Comparison of ENCODE assay signal across 1 cellular context in the genomic region with DNA sequence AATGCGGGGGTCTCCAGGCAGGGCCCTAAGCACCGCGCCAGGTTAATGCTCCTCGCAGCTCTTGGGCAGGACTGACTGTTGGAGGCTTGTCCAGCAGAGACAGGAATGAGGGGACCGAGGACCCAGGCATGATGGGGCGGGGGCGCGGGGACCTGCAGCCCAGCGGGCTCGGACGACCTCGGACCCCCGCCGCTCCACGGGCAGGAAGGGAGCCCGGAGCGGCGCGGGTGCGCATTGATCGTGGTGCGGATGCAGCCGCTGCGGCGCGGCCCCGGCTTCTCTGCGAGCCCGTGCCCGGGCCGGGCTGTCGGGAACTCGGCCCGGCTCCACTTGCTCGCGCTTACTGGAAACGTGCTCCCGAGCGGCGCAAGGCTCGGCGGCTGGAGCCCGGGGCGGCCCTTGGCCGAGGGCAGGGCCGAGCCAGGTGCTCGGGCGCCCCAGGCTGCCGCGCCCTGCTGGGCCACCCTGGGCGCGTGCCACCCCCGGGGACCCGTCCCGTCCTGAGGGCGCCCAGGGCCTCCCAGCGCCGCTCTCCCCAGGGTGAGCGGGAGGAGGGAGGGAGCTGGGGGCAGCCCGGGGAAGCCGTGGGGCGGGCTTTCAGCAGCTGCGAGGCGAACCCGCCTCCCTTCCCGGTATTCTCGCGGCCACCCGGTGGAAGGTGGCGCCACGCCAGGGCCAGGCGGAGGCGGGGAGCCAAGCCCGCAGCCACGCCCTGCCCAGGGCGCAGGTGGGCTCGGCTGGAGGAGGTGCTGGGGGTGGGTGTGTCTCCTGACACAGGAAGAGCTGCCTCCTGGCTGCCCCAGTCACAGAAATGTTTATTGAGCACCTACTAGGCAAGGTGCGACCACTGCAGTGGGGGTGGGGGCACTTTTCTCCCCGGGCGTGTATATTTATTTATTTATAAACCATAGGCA.
TF ChIP-seq lines count a peak whose summit lies in the region.

No MANE protein-coding gene starts in this region.

TF ChIP-seq in K562, 482 proteins besides CTCF, POLR2A, EP300 and RAD21 (continued from another document and continues in another):
- TF ChIP-seq TEAD4 (IDR thresholded peaks at IDR 0.05; ENCODE audit: low read length): peak; percentile 42; the same call in 1 of the 2 replicates
- no peak for TF ChIP-seq TEAD4 (CRISPR knock-in tag; IDR thresholded peaks at IDR 0.05; ENCODE audit: borderline replicate concordance)
- peak; percentile 58; the same call in 1 of the 2 replicates for TF ChIP-seq MYNN (IDR thresholded peaks at IDR 0.05)
- TF ChIP-seq MYNN (CRISPR knock-in tag; IDR thresholded peaks at IDR 0.05): no peak
- TF ChIP-seq REST (CRISPR knock-in tag; IDR thresholded peaks at IDR 0.05; ENCODE audit: low read depth): no peak
- no peak for TF ChIP-seq TCF7L2 (IDR thresholded peaks at IDR 0.05; ENCODE audit: low read depth, low read length)
- TF ChIP-seq, protein P1, sequence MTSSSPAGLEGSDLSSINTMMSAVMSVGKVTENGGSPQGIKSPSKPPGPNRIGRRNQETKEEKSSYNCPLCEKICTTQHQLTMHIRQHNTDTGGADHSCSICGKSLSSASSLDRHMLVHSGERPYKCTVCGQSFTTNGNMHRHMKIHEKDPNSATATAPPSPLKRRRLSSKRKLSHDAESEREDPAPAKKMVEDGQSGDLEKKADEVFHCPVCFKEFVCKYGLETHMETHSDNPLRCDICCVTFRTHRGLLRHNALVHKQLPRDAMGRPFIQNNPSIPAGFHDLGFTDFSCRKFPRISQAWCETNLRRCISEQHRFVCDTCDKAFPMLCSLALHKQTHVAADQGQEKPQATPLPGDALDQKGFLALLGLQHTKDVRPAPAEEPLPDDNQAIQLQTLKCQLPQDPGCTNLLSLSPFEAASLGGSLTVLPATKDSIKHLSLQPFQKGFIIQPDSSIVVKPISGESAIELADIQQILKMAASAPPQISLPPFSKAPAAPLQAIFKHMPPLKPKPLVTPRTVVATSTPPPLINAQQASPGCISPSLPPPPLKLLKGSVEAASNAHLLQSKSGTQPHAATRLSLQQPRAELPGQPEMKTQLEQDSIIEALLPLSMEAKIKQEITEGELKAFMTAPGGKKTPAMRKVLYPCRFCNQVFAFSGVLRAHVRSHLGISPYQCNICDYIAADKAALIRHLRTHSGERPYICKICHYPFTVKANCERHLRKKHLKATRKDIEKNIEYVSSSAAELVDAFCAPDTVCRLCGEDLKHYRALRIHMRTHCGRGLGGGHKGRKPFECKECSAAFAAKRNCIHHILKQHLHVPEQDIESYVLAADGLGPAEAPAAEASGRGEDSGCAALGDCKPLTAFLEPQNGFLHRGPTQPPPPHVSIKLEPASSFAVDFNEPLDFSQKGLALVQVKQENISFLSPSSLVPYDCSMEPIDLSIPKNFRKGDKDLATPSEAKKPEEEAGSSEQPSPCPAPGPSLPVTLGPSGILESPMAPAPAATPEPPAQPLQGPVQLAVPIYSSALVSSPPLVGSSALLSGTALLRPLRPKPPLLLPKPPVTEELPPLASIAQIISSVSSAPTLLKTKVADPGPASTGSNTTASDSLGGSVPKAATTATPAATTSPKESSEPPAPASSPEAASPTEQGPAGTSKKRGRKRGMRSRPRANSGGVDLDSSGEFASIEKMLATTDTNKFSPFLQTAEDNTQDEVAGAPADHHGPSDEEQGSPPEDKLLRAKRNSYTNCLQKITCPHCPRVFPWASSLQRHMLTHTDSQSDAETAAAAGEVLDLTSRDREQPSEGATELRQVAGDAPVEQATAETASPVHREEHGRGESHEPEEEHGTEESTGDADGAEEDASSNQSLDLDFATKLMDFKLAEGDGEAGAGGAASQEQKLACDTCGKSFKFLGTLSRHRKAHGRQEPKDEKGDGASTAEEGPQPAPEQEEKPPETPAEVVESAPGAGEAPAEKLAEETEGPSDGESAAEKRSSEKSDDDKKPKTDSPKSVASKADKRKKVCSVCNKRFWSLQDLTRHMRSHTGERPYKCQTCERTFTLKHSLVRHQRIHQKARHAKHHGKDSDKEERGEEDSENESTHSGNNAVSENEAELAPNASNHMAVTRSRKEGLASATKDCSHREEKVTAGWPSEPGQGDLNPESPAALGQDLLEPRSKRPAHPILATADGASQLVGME (CRISPR knock-in tag; IDR thresholded peaks at IDR 0.05): no peak
- TF ChIP-seq ZNF444 (CRISPR knock-in tag; IDR thresholded peaks at IDR 0.05): no peak
- no peak for TF ChIP-seq ZNF75A (CRISPR knock-in tag; IDR thresholded peaks at IDR 0.05)
- no peak for TF ChIP-seq GTF2F1 (IDR thresholded peaks at IDR 0.05; ENCODE audit: low read depth, low read length)
- no peak for TF ChIP-seq SUPT5H (IDR thresholded peaks at IDR 0.05)
- no peak for TF ChIP-seq ZNF184 (CRISPR knock-in tag; IDR thresholded peaks at IDR 0.05)
- TF ChIP-seq SAFB (IDR thresholded peaks at IDR 0.05; ENCODE audit: borderline replicate concordance, low read depth, low read length): 0 out of 2 replicates have a peak, but pooled peaks have one; percentile 20
- TF ChIP-seq ZBTB7A (IDR thresholded peaks at IDR 0.05; ENCODE audit: borderline replicate concordance, control insufficient read depth, low read depth, low read length): peak; percentile 93
- TF ChIP-seq, protein P2, sequence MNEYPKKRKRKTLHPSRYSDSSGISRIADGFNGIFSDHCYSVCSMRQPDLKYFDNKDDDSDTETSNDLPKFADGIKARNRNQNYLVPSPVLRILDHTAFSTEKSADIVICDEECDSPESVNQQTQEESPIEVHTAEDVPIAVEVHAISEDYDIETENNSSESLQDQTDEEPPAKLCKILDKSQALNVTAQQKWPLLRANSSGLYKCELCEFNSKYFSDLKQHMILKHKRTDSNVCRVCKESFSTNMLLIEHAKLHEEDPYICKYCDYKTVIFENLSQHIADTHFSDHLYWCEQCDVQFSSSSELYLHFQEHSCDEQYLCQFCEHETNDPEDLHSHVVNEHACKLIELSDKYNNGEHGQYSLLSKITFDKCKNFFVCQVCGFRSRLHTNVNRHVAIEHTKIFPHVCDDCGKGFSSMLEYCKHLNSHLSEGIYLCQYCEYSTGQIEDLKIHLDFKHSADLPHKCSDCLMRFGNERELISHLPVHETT (CRISPR knock-in tag; conservative IDR thresholded peaks at IDR 0.05 in 1 of 2, IDR thresholded peaks at IDR 0.05 in 1 of 2): peak in 1 of 2 experiments; percentile 71; a peak in 2 of 4 replicates
- TF ChIP-seq ZNF41 (CRISPR knock-in tag; conservative IDR thresholded peaks at IDR 0.05): no peak
- TF ChIP-seq BCOR (IDR thresholded peaks at IDR 0.05): peak; percentile 74; the same call in 1 of the 2 replicates
- no peak for TF ChIP-seq ATF2 (CRISPR knock-in tag; IDR thresholded peaks at IDR 0.05)
- TF ChIP-seq, protein P3, sequence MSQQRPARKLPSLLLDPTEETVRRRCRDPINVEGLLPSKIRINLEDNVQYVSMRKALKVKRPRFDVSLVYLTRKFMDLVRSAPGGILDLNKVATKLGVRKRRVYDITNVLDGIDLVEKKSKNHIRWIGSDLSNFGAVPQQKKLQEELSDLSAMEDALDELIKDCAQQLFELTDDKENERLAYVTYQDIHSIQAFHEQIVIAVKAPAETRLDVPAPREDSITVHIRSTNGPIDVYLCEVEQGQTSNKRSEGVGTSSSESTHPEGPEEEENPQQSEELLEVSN (IDR thresholded peaks at IDR 0.05; ENCODE audit: borderline replicate concordance in 1 of 2, extremely low read depth in 1 of 2, insufficient read depth in 1 of 2, insufficient read length in 1 of 2, low read depth in 1 of 2, low read length in 1 of 2, poor library complexity in 1 of 2, severe bottlenecking in 1 of 2): peak; percentile 35 to 65
- no peak for TF ChIP-seq ETV5 (CRISPR knock-in tag; IDR thresholded peaks at IDR 0.05; ENCODE audit: low read depth)
- TF ChIP-seq RBM25 (IDR thresholded peaks at IDR 0.05; ENCODE audit: low read depth, low read length, severe bottlenecking): no peak
- no peak for TF ChIP-seq MIER1 (IDR thresholded peaks at IDR 0.05; ENCODE audit: low read depth)
- TF ChIP-seq ZNF143 (CRISPR knock-in tag; IDR thresholded peaks at IDR 0.05): no peak
- TF ChIP-seq C11orf30 (IDR thresholded peaks at IDR 0.05; ENCODE audit: low read depth): no peak
- TF ChIP-seq, protein P4, sequence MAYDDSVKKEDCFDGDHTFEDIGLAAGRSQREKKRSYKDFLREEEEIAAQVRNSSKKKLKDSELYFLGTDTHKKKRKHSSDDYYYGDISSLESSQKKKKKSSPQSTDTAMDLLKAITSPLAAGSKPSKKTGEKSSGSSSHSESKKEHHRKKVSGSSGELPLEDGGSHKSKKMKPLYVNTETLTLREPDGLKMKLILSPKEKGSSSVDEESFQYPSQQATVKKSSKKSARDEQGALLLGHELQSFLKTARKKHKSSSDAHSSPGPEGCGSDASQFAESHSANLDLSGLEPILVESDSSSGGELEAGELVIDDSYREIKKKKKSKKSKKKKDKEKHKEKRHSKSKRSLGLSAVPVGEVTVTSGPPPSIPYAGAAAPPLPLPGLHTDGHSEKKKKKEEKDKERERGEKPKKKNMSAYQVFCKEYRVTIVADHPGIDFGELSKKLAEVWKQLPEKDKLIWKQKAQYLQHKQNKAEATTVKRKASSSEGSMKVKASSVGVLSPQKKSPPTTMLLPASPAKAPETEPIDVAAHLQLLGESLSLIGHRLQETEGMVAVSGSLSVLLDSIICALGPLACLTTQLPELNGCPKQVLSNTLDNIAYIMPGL (CRISPR knock-in tag; IDR thresholded peaks at IDR 0.05): no peak
- TF ChIP-seq PHF21A (IDR thresholded peaks at IDR 0.05; ENCODE audit: borderline replicate concordance, low read depth): no peak
